In the genomic region with DNA sequence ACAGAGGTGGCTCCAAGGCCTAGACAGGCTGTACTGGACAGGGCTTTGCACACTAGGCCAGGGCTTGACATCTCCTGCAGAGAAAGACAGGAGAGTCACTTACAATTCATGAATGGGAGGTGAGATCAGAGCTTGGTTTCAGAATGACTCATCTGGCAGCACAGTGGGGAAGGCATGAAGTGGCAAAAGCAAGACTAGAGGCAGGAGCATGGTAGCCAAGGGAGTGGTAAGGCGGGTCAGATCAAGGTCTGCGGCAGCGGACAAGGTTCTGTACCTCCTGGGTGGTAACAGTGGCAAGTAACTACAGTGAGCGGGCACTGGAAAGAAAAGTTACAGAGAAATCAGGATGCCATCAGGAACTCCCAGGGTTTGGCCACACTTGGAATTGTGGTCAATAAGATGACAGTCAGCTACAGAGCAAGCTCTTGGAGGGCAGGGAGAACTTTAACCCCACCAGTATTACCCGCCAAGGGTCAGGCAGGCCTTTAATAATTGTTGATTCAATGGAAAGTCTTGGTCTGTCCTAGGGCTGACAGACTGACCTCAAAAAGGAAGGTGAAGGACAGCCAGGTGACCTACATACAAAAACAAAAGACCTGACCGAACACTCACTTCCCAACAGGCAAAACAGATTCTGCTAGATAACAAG, we compare ENCODE assay signal across 8 cellular contexts. TPM values are rescaled to one million over a fixed set of nuclear protein-coding genes. Genes with fewer than 3 reads are reported as not detected.
DNase-seq lines count a peak whose midpoint lies in the region; ATAC-seq, FAIRE-seq and TF ChIP-seq lines count a peak whose summit lies in the region.

No MANE protein-coding gene starts in this region.

- no peak overlapping the region for H3K14ac ChIP-seq in H1 (ENCODE audit: insufficient read length)

- TF ChIP-seq EP300 in H1 (IDR thresholded peaks at IDR 0.05; ENCODE audit: borderline replicate concordance in 1 of 2, low read depth in 2 of 2, low read length in 2 of 2), result no peak

- no peak overlapping the region for H4K8ac ChIP-seq in H1 (ENCODE audit: extremely low read depth, insufficient read depth, low read length)

- DNase-seq in NK-92 treated with Interleukin-12 subunit alpha and Interleukin-12 subunit beta, amount 100 ng/mL, for 24 hours (lab: John Stamatoyannopoulos, UW), result peak; percentile 9
- DNase-seq in NK-92 (lab: John Stamatoyannopoulos, UW; ENCODE audit: unreplicated experiment) (no peak), Peyer's patch (peak in 2 of 3 donors; percentile 72 to 86), H1 (ENCODE audit: low read depth in 1 of 2, low spot score in 2 of 2) (no peak), SK-N-DZ (ENCODE audit: low spot score) (no peak), DMS79 (lab: John Stamatoyannopoulos, UW) (no peak)
- peak; percentile 15 to 41 (median 37) for DNase-seq in stimulated activated CD4-positive, alpha-beta T cell treated with anti-CD3 and anti-CD28 coated beads, Interleukin-12 subunit alpha, Interleukin-12 subunit beta, amount 100 ng/mL, for 48 hours (ENCODE audit: low read depth in 2 of 3, low spot score in 1 of 3)

- TF ChIP-seq POLR2A in Peyer's patch (IDR thresholded peaks at IDR 0.05), result no peak
- TF ChIP-seq POLR2A in H1 (IDR thresholded peaks at IDR 0.05; ENCODE audit: control extremely low read depth in 1 of 2, low read depth in 2 of 2, low read length in 2 of 2), result no peak

- H4K5ac ChIP-seq in H1 (ENCODE audit: insufficient read length, low read depth, low read length), result no peak overlapping the region

- POLR2A ChIA-PET in H1 (lab: Charles Lee; ENCODE audit: partially characterized antibody), result no interaction called here

- TF ChIP-seq CTCF in Peyer's patch (IDR thresholded peaks at IDR 0.05), result no peak
- no peak for TF ChIP-seq CTCF in H1 (IDR thresholded peaks at IDR 0.05; ENCODE audit: control extremely low read depth in 1 of 3, insufficient read depth in 1 of 3, low read depth in 1 of 3, low read length in 3 of 3)

- FAIRE-seq in H1 (lab: Jason Lieb, UNC), result no peak

- no peak overlapping the region for H4K91ac ChIP-seq in H1 (replicated peaks; ENCODE audit: insufficient read length, low read length)

- CTCF ChIA-PET in H1 (lab: Charles Lee; ENCODE audit: partially characterized antibody), result interaction anchor here (0.6 to 2.7 kb wide), 6 partner anchors 8 to 425 kb away, joined by 3 to 5 read pairs (median 4); no protein-coding TSS in a partner anchor

- H3K9me3 ChIP-seq in Peyer's patch (no peaks in the 10 kb centered on the region), H1 (ENCODE audit: insufficient read depth in 2 of 2, low read depth in 1 of 2, low read length in 1 of 2) (no peaks in the 10 kb centered on the region)

- H3K79me2 ChIP-seq in H1 (ENCODE audit: control insufficient read depth in 1 of 2, insufficient read depth in 2 of 2, low read length in 2 of 2), result peaks cover 8 to 38% of the 10 kb centered on the region in 2 experiments

- H2BK12ac ChIP-seq in H1 (ENCODE audit: low read depth, low read length), result no peak overlapping the region

- H3K23ac ChIP-seq in H1 (ENCODE audit: insufficient read length), result no peak overlapping the region

- H3K23me2 ChIP-seq in H1 (ENCODE audit: low read depth, low read length), result peaks cover 4% of the 10 kb centered on the region; the same call in 1 of the 2 replicates

- no peak overlapping the region for H3K9ac ChIP-seq in H1 (replicated peaks in 1 of 4; ENCODE audit: extremely low read depth in 1 of 4, low read depth in 3 of 4, low read length in 3 of 4)

- no peak overlapping the region for H3K4me2 ChIP-seq in H1 (ENCODE audit: insufficient read depth in 1 of 2, low read depth in 2 of 2, low read length in 2 of 2)

- peak; percentile 82 for ATAC-seq in HG02623 (IDR thresholded peaks at IDR 0.05; ENCODE audit: unreplicated experiment)

- no peak overlapping the region for H2BK120ac ChIP-seq in H1 (replicated peaks; ENCODE audit: low read depth, low read length)

- H2AFZ ChIP-seq in H1 (ENCODE audit: low read length), result no peak overlapping the region

- H3K36me3 ChIP-seq in Peyer's patch (peaks cover 0 to 54% (median 0%) of the 10 kb centered on the region in 3 donors), H1 (ENCODE audit: control insufficient read depth in 2 of 4, insufficient read depth in 4 of 4, low read length in 3 of 4) (peaks cover 6 to 40% (median 33%) of the 10 kb centered on the region in 4 experiments)

- H3K27ac ChIP-seq in Peyer's patch (peak overlapping the region in 2 of 4 donors; percentile 56 to 80), H1 (ENCODE audit: low read depth, low read length) (0 out of 2 replicates have a peak overlapping the region, but pooled peaks have one; percentile 40)

- no peaks in the 10 kb centered on the region for H3K27me3 ChIP-seq in Peyer's patch
- no peaks in the 10 kb centered on the region for H3K27me3 ChIP-seq in H1 (replicated peaks in 1 of 4; ENCODE audit: control insufficient read depth in 3 of 4, extremely low read depth in 1 of 4, insufficient read depth in 3 of 4, low read length in 3 of 4)

- no peak overlapping the region; the same call in 1 of the 2 replicates for H2BK5ac ChIP-seq in H1 (ENCODE audit: low read depth, low read length)

- H3K18ac ChIP-seq in H1 (ENCODE audit: extremely low read depth, low read length), result no peak overlapping the region

- H3K4me1 ChIP-seq in Peyer's patch (peaks cover 0 to 22% (median 7%) of the 10 kb centered on the region in 4 donors), H1 (replicated peaks in 1 of 4; ENCODE audit: control insufficient read depth in 3 of 4, insufficient read depth in 4 of 4, low read length in 3 of 4) (peaks cover 0 to 7% (median 1%) of the 10 kb centered on the region in 4 experiments; a peak in 4 of 7 replicates)

- peaks cover 5 to 11% of the 10 kb centered on the region in 2 experiments for H4K20me1 ChIP-seq in H1 (replicated peaks in 1 of 2; ENCODE audit: control insufficient read depth in 1 of 2, insufficient read depth in 2 of 2, low read length in 2 of 2)

- H3K4me3 ChIP-seq in Peyer's patch (no peak overlapping the region), H1 (ENCODE audit: extremely low read depth in 1 of 4, insufficient read depth in 2 of 4, low read depth in 3 of 4, low read length in 4 of 4) (no peak overlapping the region)

- H2BK20ac ChIP-seq in H1 (ENCODE audit: low read length), result no peak overlapping the region

- H3K4ac ChIP-seq in H1 (replicated peaks; ENCODE audit: insufficient read length, low read depth, low read length), result no peak overlapping the region

- TF ChIP-seq RAD21 in H1 (IDR thresholded peaks at IDR 0.05 in 1 of 2, conservative IDR thresholded peaks at IDR 0.05 in 1 of 2; ENCODE audit: low read depth in 2 of 2, low read length in 2 of 2), result no peak

- WGBS in H1 (ENCODE audit: extremely low coverage in 1 of 2, insufficient coverage in 1 of 2, insufficient read length in 1 of 2, insufficient replicate concordance in 2 of 2, low coverage in 1 of 2, low lambda C conversion rate in 2 of 2, missing lambda C conversion rate in 1 of 2), 2 experiments, result 86% methylated on average over 6 of the region's 6 CpGs; no CpG with 5 or more reads in 1 of the 2 experiments

- no peak overlapping the region for H3K56ac ChIP-seq in H1 (replicated peaks; ENCODE audit: insufficient read length, low read depth, low read length)

- no peak overlapping the region for H2BK15ac ChIP-seq in H1 (ENCODE audit: low read length)

- no peak overlapping the region for H2AK5ac ChIP-seq in H1 (ENCODE audit: low read depth, low read length)

- H3K79me1 ChIP-seq in H1 (ENCODE audit: low read depth, low read length), result peaks cover 14% of the 10 kb centered on the region

TF ChIP-seq in H1, 55 proteins besides CTCF, POLR2A, EP300 and RAD21:
- TF ChIP-seq CTBP2 (IDR thresholded peaks at IDR 0.05; ENCODE audit: borderline replicate concordance, insufficient read depth, insufficient read length, low read length), result no peak
- TF ChIP-seq SIX5 (IDR thresholded peaks at IDR 0.05; ENCODE audit: low read depth, low read length), result no peak

RNA-seq across cellular contexts. Expression of gene MCFD2, which starts 5.7 kb away (rescaled TPM):
- 10 to 100 TPM; 21.5 to 60.4 (median 49.2) TPM for total RNA-seq in Peyer's patch
- total RNA-seq in H1 (2021; fragmentation: NEBNext Ultra II Directional; extraction: Animal tissue kit (Norgen Biotek cat#: 25700)), result 74.2 and 76.2 TPM in 2 replicates
- 29.2 and 35.2 TPM in 2 replicates for polyA plus RNA-seq in H1 (2011; rRNA removed)
- polyA plus RNA-seq in H1 (2011; cell fraction: cytosol; rRNA removed), result 45.2 TPM
- polyA plus RNA-seq in H1 (2011; cell fraction: nucleus; rRNA removed), result 32.5 TPM
- 34.8 to 54.7 TPM (median 42.9 TPM) in 4 replicates for polyA plus RNA-seq in H1 (2012, experiment 1 of 2)
- 12.4 TPM for polyA plus RNA-seq in H1 (2012, experiment 2 of 2)
- 62.6 TPM for polyA plus RNA-seq in H1 (2013, experiment 1 of 2)
- polyA plus RNA-seq in H1 (2013, experiment 2 of 2), result 82.9 TPM
- 58.1 and 81.8 TPM in 2 replicates for polyA minus RNA-seq in H1 (2011; rRNA and poly(A)+ RNA removed)
- 49.1 TPM for polyA minus RNA-seq in H1 (2011; cell fraction: cytosol; rRNA and poly(A)+ RNA removed)
- polyA minus RNA-seq in H1 (2011; cell fraction: nucleus; rRNA and poly(A)+ RNA removed), result 43.8 TPM
- polyA plus RNA-seq in SK-N-DZ (2014; cell fraction: cytosol; rRNA removed), result 57.1 and 72.9 TPM in 2 replicates
- polyA plus RNA-seq in SK-N-DZ (2014; cell fraction: nucleus; rRNA removed), result 28.8 and 33.3 TPM in 2 replicates

RNA-seq across cellular contexts. Expression of gene TTC7A, which starts 31.1 kb away (rescaled TPM):
- 100 to 1,000 TPM in 3 of 4 donors, 10 to 100 TPM in 1; 98.3 to 162 (median 122) TPM for total RNA-seq in Peyer's patch
- 15.3 TPM in 2 replicates for total RNA-seq in H1 (2021; fragmentation: NEBNext Ultra II Directional; extraction: Animal tissue kit (Norgen Biotek cat#: 25700))
- 7.8 and 12.5 TPM in 2 replicates for polyA plus RNA-seq in H1 (2011; rRNA removed)
- polyA plus RNA-seq in H1 (2011; cell fraction: cytosol; rRNA removed), result 10.8 TPM
- 20.6 TPM for polyA plus RNA-seq in H1 (2011; cell fraction: nucleus; rRNA removed)
- polyA plus RNA-seq in H1 (2012, experiment 1 of 2), result 10.5 to 12.8 TPM (median 12.2 TPM) in 4 replicates
- 10.6 TPM for polyA plus RNA-seq in H1 (2012, experiment 2 of 2)
- polyA plus RNA-seq in H1 (2013, experiment 1 of 2), result 6.1 TPM
- 7.3 TPM for polyA plus RNA-seq in H1 (2013, experiment 2 of 2)
- polyA minus RNA-seq in H1 (2011; rRNA and poly(A)+ RNA removed), result 11.2 and 15.1 TPM in 2 replicates
- polyA minus RNA-seq in H1 (2011; cell fraction: cytosol; rRNA and poly(A)+ RNA removed), result 7.4 TPM
- 20.5 TPM for polyA minus RNA-seq in H1 (2011; cell fraction: nucleus; rRNA and poly(A)+ RNA removed)
- 4.3 and 4.4 TPM in 2 replicates for polyA plus RNA-seq in SK-N-DZ (2014; cell fraction: cytosol; rRNA removed)
- polyA plus RNA-seq in SK-N-DZ (2014; cell fraction: nucleus; rRNA removed), result 6.6 and 9.6 TPM in 2 replicates

Comparison
In these comparisons a context has a peak if more than half of its experiments do, and no peak if none do; other contexts are left out.
1. DNase-seq: peak in NK-92 treated with Interleukin-12 subunit alpha and Interleukin-12 subunit beta, amount 100 ng/mL, for 24 hours (single experiment), Peyer's patch (2 of 3) and stimulated activated CD4-positive, alpha-beta T cell treated with anti-CD3 and anti-CD28 coated beads, Interleukin-12 subunit alpha, Interleukin-12 subunit beta, amount 100 ng/mL, for 48 hours (3 of 3); none in NK-92 (single experiment), H1 (0 of 2), SK-N-DZ (single experiment) and DMS79 (single experiment).